ENCODE assay signal across 24 cellular contexts in the genomic region with DNA sequence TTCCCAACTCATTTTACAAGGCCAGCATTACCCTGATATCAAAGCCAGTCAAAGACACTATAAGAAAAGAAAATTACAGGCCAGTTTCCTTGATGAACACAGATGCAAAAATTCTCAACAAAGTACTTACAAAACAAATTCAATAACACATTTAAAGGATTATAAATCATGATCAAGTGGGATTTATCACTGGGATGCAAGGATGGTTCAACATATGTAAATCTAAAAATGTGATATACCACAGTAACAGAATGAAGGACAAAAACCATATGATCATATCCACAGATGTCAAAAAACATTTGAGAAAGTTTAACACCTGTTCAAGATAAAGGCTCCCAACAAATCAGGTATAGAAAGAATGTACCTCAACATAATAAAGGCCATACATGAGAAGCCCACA.
"Had no signal": no experiment of that assay in that cellular context is flagged by ENCODE, and none has a peak within 500 bp of the region (broad histone marks: within the 10 kb centered on the region; RNA-seq: fewer than 3 reads in every experiment).

No MANE protein-coding gene starts in this region.

- DNase-seq: stimulated activated CD4-positive, alpha-beta T cell treated with anti-CD3 and anti-CD28 coated beads, Interleukin-2, amount 100 ng/mL, for 48 hours; stimulated activated CD4-positive, alpha-beta T cell treated with anti-CD3 and anti-CD28 coated beads, Interleukin-4, amount 100 ng/mL, for 1 hour; stimulated activated CD4-positive, alpha-beta T cell treated with anti-CD3 and anti-CD28 coated beads, Interleukin-4, amount 100 ng/mL, for 24 hours; stimulated activated CD4-positive, alpha-beta T cell treated with anti-CD3 and anti-CD28 coated beads, Interleukin-4, amount 100 ng/mL, for 4 hours; stimulated activated naive B cell treated with anti-CD40 and anti-IgM and Interleukin-4, amounts not matched to agents 10 μg/mL and 1 μg/mL and 100 μg/mL, for 72 hours; stimulated activated naive CD4-positive, alpha-beta T cell; stimulated activated naive CD4-positive, alpha-beta T cell treated with Interleukin-2 at 50 U/mL for 16 hours; stimulated activated naive CD8-positive, alpha-beta T cell treated with anti-CD3 and anti-CD28 coated beads, Interleukin-15, amount 100 ng/mL, for 72 hours; stimulated activated naive CD8-positive, alpha-beta T cell treated with anti-CD3 and anti-CD28 coated beads, Interleukin-15, Interleukin-2, amounts not matched to agents 100 U/mL and 50 U/mL, for 24 hours; stomach; substantia nigra; testis; thyroid gland; tibial artery; transverse colon; upper lobe of left lung; upper lobe of right lung; uterus had no signal

- H3K27ac ChIP-seq: stomach, suprapubic skin, testis, thoracic aorta, thyroid gland, tibial artery, tibial nerve, transverse colon, upper lobe of left lung, upper lobe of right lung, uterus, vagina had no signal

- H3K36me3 ChIP-seq: thoracic aorta, thyroid gland, transverse colon, upper lobe of left lung, upper lobe of right lung, uterus, vagina had no signal

- H3K9me3 ChIP-seq: testis, thyroid gland had no signal

- H3K4me3 ChIP-seq: stomach, suprapubic skin, testis, thoracic aorta, thyroid gland, tibial artery, tibial nerve, transverse colon, upper lobe of left lung, upper lobe of right lung, uterus, vagina had no signal

- H3K27me3 ChIP-seq: stomach, suprapubic skin, testis, thyroid gland, tibial artery, tibial nerve, transverse colon, upper lobe of left lung, upper lobe of right lung, uterus, vagina had no signal

- H3K4me1 ChIP-seq: stomach, suprapubic skin, testis, thyroid gland, tibial artery, tibial nerve, transverse colon, upper lobe of left lung, upper lobe of right lung, uterus, vagina had no signal

- ATAC-seq: stimulated activated effector memory CD8-positive, alpha-beta T cell treated with anti-CD3 and anti-CD28 coated beads, Interleukin-12 subunit alpha, Interleukin-12 subunit beta, amount 100 ng/mL, for 72 hours; stimulated activated memory B cell treated with anti-CD40 and anti-IgM and Interleukin-4, amounts not matched to agents 10 μg/mL and 1 μg/mL and 100 μg/mL, for 72 hours; stimulated activated naive B cell treated with anti-CD40 and anti-IgM and Interleukin-4, amounts not matched to agents 10 μg/mL and 1 μg/mL and 100 μg/mL, for 72 hours; stimulated activated naive CD8-positive, alpha-beta T cell treated with anti-CD3 and anti-CD28 coated beads, Interleukin-15, amount 100 ng/mL, for 72 hours; stimulated activated naive CD8-positive, alpha-beta T cell treated with anti-CD3 and anti-CD28 coated beads, Interleukin-15, Interleukin-2, amounts not matched to agents 100 U/mL and 50 U/mL, for 24 hours; upper lobe of right lung had no signal
